23 cellular contexts compared by ENCODE assay signal in genomic region chr4:17911608-17912007, GRCh38.
"Had no signal": no experiment of that assay in that cellular context is flagged by ENCODE, and none has a peak within 500 bp of the region (broad histone marks: within the 10 kb centered on the region; RNA-seq: fewer than 3 reads in every experiment).

No MANE protein-coding gene starts in this region.

- H3K9me3 ChIP-seq: esophagus muscularis mucosa, gastroesophageal sphincter, heart left ventricle, left ventricle myocardium inferior, lower lobe of right lung, mucosa of descending colon had no signal

- H3K4me3 ChIP-seq: coronary artery, dorsolateral prefrontal cortex, esophagus muscularis mucosa, gastroesophageal sphincter, heart left ventricle, hepatocyte, left ventricle myocardium inferior, lower lobe of right lung, mucosa of descending colon had no signal

- ATAC-seq: foreskin keratinocyte, gastroesophageal sphincter, heart left ventricle, left colon, left lobe of liver, mucosa of descending colon had no signal

- FAIRE-seq: colon, endothelial cell of umbilical vein, frontal cortex, kidney had no signal

- H3K27ac ChIP-seq: coronary artery, dorsolateral prefrontal cortex, esophagus muscularis mucosa, foreskin keratinocyte, gastroesophageal sphincter, heart left ventricle, hepatocyte, left ventricle myocardium inferior, lower lobe of right lung had no signal

- H3K4me1 ChIP-seq: esophagus muscularis mucosa, foreskin keratinocyte, gastroesophageal sphincter, heart left ventricle, left ventricle myocardium inferior, lower lobe of right lung had no signal

- DNase-seq: dermis blood vessel endothelial cell; effector CD4-positive, alpha-beta T cell; effector memory CD4-positive, alpha-beta T cell; foreskin keratinocyte; immature natural killer cell; islet precursor cell; kidney; left colon; left ventricle myocardium inferior; lower lobe of right lung; mesenchymal stem cell; mucosa of descending colon; naive B cell had no signal

- H3K27me3 ChIP-seq: dorsolateral prefrontal cortex, esophagus muscularis mucosa, foreskin keratinocyte, gastroesophageal sphincter, heart left ventricle, hepatocyte had no signal
